11 cellular contexts compared by ENCODE assay signal in the genomic region with DNA sequence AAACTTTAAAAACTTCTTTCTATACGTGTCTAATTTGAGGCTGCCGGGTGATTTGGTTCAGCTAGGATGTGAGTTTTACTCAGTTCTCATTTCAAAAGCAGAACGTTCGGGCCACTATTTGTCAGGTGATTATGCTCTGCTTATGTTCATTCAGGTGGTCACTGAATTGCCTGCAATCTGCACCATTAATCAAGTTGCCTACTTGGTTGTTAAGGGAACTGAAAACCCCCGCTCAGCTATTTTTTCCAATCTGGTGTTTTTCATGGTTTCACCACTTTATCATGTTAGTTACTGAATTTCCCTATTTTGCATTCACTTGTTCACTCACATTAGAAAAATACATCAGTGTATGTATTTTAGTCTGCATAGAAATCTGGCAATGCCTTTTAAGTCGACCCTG.
DNase-seq lines count a peak whose midpoint lies in the region; ATAC-seq, FAIRE-seq and TF ChIP-seq lines count a peak whose summit lies in the region.
"Had no signal": no experiment of that assay in that cellular context is flagged by ENCODE, and none has a peak within 500 bp of the region (broad histone marks: within the 10 kb centered on the region; RNA-seq: fewer than 3 reads in every experiment).

No MANE protein-coding gene starts in this region.

- FAIRE-seq in GM19239 (lab: Jason Lieb, UNC), result no peak

- H3K36me3 Mint-ChIP-seq in stimulated activated naive B cell treated with anti-CD40 and anti-IgM and Interleukin-4, amounts not matched to agents 10 μg/mL and 1 μg/mL and 100 μg/mL, for 72 hours, result peaks cover 0 to 4% of the 10 kb centered on the region in 2 donors
- H3K36me3 Mint-ChIP-seq in type B pancreatic cell, result no peaks in the 10 kb centered on the region

- H3K27me3 Mint-ChIP-seq in stimulated activated naive B cell treated with anti-CD40 and anti-IgM and Interleukin-4, amounts not matched to agents 10 μg/mL and 1 μg/mL and 100 μg/mL, for 72 hours, result no peaks in the 10 kb centered on the region
- peaks cover 7% of the 10 kb centered on the region for H3K27me3 Mint-ChIP-seq in type B pancreatic cell

- no peak overlapping the region for H3K4me3 Mint-ChIP-seq in stimulated activated naive B cell treated with anti-CD40 and anti-IgM and Interleukin-4, amounts not matched to agents 10 μg/mL and 1 μg/mL and 100 μg/mL, for 72 hours
- no peak overlapping the region for H3K4me3 Mint-ChIP-seq in type B pancreatic cell

- TF ChIP-seq CTCF in type B pancreatic cell (conservative IDR thresholded peaks at IDR 0.05), result no peak

- peak; percentile 4 for DNase-seq in GM19239 (ENCODE audit: insufficient read length, low spot score)
- DNase-seq in stimulated activated naive B cell treated with anti-CD40 and anti-IgM and Interleukin-4, amounts not matched to agents 10 μg/mL and 1 μg/mL and 100 μg/mL, for 72 hours, result peak; percentile 74
- DNase-seq in HUDEP-2 (lab: John Stamatoyannopoulos, UW; ENCODE audit: unreplicated experiment in 76 of 76), result no peak
- no peak for DNase-seq in type B pancreatic cell (ENCODE audit: extremely low spot score, unreplicated experiment)
- no peak for DNase-seq in dermis blood vessel endothelial cell
- DNase-seq: DMS79 treated with DMSO at 0.1 percent for 48 hours, NCI-H1694, SJCRH30 had no signal

- ATAC-seq in HG02642 (IDR thresholded peaks at IDR 0.05; ENCODE audit: poor library complexity, unreplicated experiment) (peak; percentile 98), HG03460 (IDR thresholded peaks at IDR 0.05; ENCODE audit: unreplicated experiment) (peak; percentile 97)
- ATAC-seq in stimulated activated naive B cell treated with anti-CD40 and anti-IgM and Interleukin-4, amounts not matched to agents 10 μg/mL and 1 μg/mL and 100 μg/mL, for 72 hours (replicated peaks), result peak; percentile 100
- ATAC-seq: body of pancreas had no signal

- H3K4me1 Mint-ChIP-seq in stimulated activated naive B cell treated with anti-CD40 and anti-IgM and Interleukin-4, amounts not matched to agents 10 μg/mL and 1 μg/mL and 100 μg/mL, for 72 hours, result peaks cover 12 to 22% of the 10 kb centered on the region in 2 donors
- H3K4me1 Mint-ChIP-seq in type B pancreatic cell (ENCODE audit: unreplicated experiment), result peaks cover 20% of the 10 kb centered on the region

- H3K27ac Mint-ChIP-seq in stimulated activated naive B cell treated with anti-CD40 and anti-IgM and Interleukin-4, amounts not matched to agents 10 μg/mL and 1 μg/mL and 100 μg/mL, for 72 hours, result no peak overlapping the region
- no peak overlapping the region for H3K27ac Mint-ChIP-seq in type B pancreatic cell

- peaks cover 0 to 4% of the 10 kb centered on the region in 2 donors for H3K9me3 Mint-ChIP-seq in stimulated activated naive B cell treated with anti-CD40 and anti-IgM and Interleukin-4, amounts not matched to agents 10 μg/mL and 1 μg/mL and 100 μg/mL, for 72 hours
- no peaks in the 10 kb centered on the region for H3K9me3 Mint-ChIP-seq in type B pancreatic cell

Comparison
In these comparisons a context has a peak if more than half of its experiments do, and no peak if none do; other contexts are left out.
1. DNase-seq: peak in GM19239 (single experiment) and stimulated activated naive B cell treated with anti-CD40 and anti-IgM and Interleukin-4, amounts not matched to agents 10 μg/mL and 1 μg/mL and 100 μg/mL, for 72 hours (single experiment); none in HUDEP-2 (0 of 76), type B pancreatic cell (single experiment) and dermis blood vessel endothelial cell (single experiment).
2. Peak in every context shown above with its lines, with median percentiles within 50 percentile points of each other: ATAC-seq.